30 cellular contexts compared by ENCODE assay signal in genomic region chr9:99096409-99096808, GRCh38.
"Had no signal": no experiment of that assay in that cellular context is flagged by ENCODE, and none has a peak within 500 bp of the region (broad histone marks: within the 10 kb centered on the region; RNA-seq: fewer than 3 reads in every experiment).

No MANE protein-coding gene starts in this region.

- H3K27ac ChIP-seq: adrenal gland, ascending aorta, cardiac muscle cell, colonic mucosa, dorsolateral prefrontal cortex, esophagus squamous epithelium, heart right ventricle, parathyroid adenoma, right atrium auricular region, suprapubic skin, tibial artery, upper lobe of right lung had no signal

- DNase-seq: activated CD4-positive, alpha-beta memory T cell treated with anti-CD3 and anti-CD28 coated beads for 36 hours; activated CD4-positive, alpha-beta T cell treated with anti-CD3 and anti-CD28 coated beads, Interleukin-2, amount 10 ng/mL, durations not matched to agents 24 days and 14 days; activated CD4-positive, CD25-positive, alpha-beta regulatory T cell treated with anti-CD3 and anti-CD28 coated beads, Interleukin-2, amount 50 U/mL, for 72 hours; activated naive CD4-positive, alpha-beta T cell; activated naive CD8-positive, alpha-beta T cell treated with anti-CD3 and anti-CD28 coated beads for 36 hours; activated T-cell treated with anti-CD3 and anti-CD28 coated beads, Interleukin-2, amount 50 U/mL, for 48 hours; adrenal gland; cerebellar nuclear complex; colonic mucosa; dorsolateral prefrontal cortex; esophagus squamous epithelium; foreskin melanocyte; heart right ventricle; nucleus accumbens; stimulated activated CD4-positive, alpha-beta T cell treated with anti-CD3 and anti-CD28 coated beads, Interleukin-1b, Interleukin-23, amount 100 ng/mL, for 48 hours; stimulated activated CD4-positive, alpha-beta T cell treated with anti-CD3 and anti-CD28 coated beads, Interleukin-4, amount 100 ng/mL, for 4 hours; stimulated activated CD8-positive, alpha-beta memory T cell treated with anti-CD3 and anti-CD28 coated beads, Interleukin-4, amount 100 ng/mL, for 48 hours; stimulated activated naive B cell treated with anti-CD40 and anti-IgM and Interleukin-4, amounts not matched to agents 10 μg/mL and 1 μg/mL and 100 μg/mL, for 72 hours; T-helper 9 cell; tibial artery; upper lobe of right lung had no signal

- H3K4me3 Mint-ChIP-seq: activated CD4-positive, alpha-beta memory T cell treated with anti-CD3 and anti-CD28 coated beads for 36 hours; activated CD4-positive, alpha-beta T cell treated with anti-CD3 and anti-CD28 coated beads, Interleukin-2, amount 10 ng/mL, durations not matched to agents 24 days and 14 days; activated naive CD8-positive, alpha-beta T cell treated with anti-CD3 and anti-CD28 coated beads for 36 hours; memory B cell; nephron; stimulated activated naive B cell treated with anti-CD40 and anti-IgM and Interleukin-4, amounts not matched to agents 10 μg/mL and 1 μg/mL and 100 μg/mL, for 72 hours had no signal

- H3K4me3 ChIP-seq: adrenal gland, ascending aorta, cardiac muscle cell, colonic mucosa, dorsolateral prefrontal cortex, esophagus squamous epithelium, heart right ventricle, right atrium auricular region, smooth muscle cell, suprapubic skin, tibial artery, upper lobe of right lung had no signal

- H3K4me1 Mint-ChIP-seq: memory B cell, nephron had no signal

- H3K9ac ChIP-seq: parathyroid adenoma had no signal

- ATAC-seq: heart right ventricle; stimulated activated naive B cell treated with anti-CD40 and anti-IgM and Interleukin-4, amounts not matched to agents 10 μg/mL and 1 μg/mL and 100 μg/mL, for 72 hours; upper lobe of right lung had no signal

- H2AFZ ChIP-seq: parathyroid adenoma had no signal

- H3K9me3 ChIP-seq: adrenal gland, ascending aorta, colonic mucosa, esophagus squamous epithelium, right atrium auricular region, suprapubic skin, tibial artery, upper lobe of right lung had no signal

- H3K79me2 ChIP-seq: parathyroid adenoma had no signal

- H3K27me3 ChIP-seq: adrenal gland, ascending aorta, cardiac muscle cell, colonic mucosa, dorsolateral prefrontal cortex, esophagus squamous epithelium, right atrium auricular region, suprapubic skin, tibial artery, upper lobe of right lung had no signal

- H3K4me2 ChIP-seq: smooth muscle cell had no signal

- H3K27me3 Mint-ChIP-seq: activated CD4-positive, alpha-beta memory T cell treated with anti-CD3 and anti-CD28 coated beads for 36 hours; activated CD4-positive, alpha-beta T cell treated with anti-CD3 and anti-CD28 coated beads, Interleukin-2, amount 10 ng/mL, durations not matched to agents 24 days and 14 days; memory B cell; stimulated activated naive B cell treated with anti-CD40 and anti-IgM and Interleukin-4, amounts not matched to agents 10 μg/mL and 1 μg/mL and 100 μg/mL, for 72 hours had no signal

- H3K4me1 ChIP-seq: adrenal gland, ascending aorta, colonic mucosa, esophagus squamous epithelium, parathyroid adenoma, right atrium auricular region, tibial artery, upper lobe of right lung had no signal

- H3K36me3 Mint-ChIP-seq: activated CD4-positive, alpha-beta memory T cell treated with anti-CD3 and anti-CD28 coated beads for 36 hours; brain; memory B cell had no signal

- H3K9me3 Mint-ChIP-seq: activated CD4-positive, alpha-beta memory T cell treated with anti-CD3 and anti-CD28 coated beads for 36 hours had no signal

- H3K27ac Mint-ChIP-seq: activated CD4-positive, alpha-beta memory T cell treated with anti-CD3 and anti-CD28 coated beads for 36 hours; activated CD4-positive, alpha-beta T cell treated with anti-CD3 and anti-CD28 coated beads, Interleukin-2, amount 10 ng/mL, durations not matched to agents 24 days and 14 days; activated naive CD8-positive, alpha-beta T cell treated with anti-CD3 and anti-CD28 coated beads for 36 hours; memory B cell; nephron; stimulated activated naive B cell treated with anti-CD40 and anti-IgM and Interleukin-4, amounts not matched to agents 10 μg/mL and 1 μg/mL and 100 μg/mL, for 72 hours had no signal

- H3K36me3 ChIP-seq: adrenal gland, ascending aorta, cardiac muscle cell, colonic mucosa, esophagus squamous epithelium, heart right ventricle, right atrium auricular region, suprapubic skin, tibial artery, upper lobe of right lung had no signal
